ENCODE assay signal across 8 cellular contexts in the genomic region with DNA sequence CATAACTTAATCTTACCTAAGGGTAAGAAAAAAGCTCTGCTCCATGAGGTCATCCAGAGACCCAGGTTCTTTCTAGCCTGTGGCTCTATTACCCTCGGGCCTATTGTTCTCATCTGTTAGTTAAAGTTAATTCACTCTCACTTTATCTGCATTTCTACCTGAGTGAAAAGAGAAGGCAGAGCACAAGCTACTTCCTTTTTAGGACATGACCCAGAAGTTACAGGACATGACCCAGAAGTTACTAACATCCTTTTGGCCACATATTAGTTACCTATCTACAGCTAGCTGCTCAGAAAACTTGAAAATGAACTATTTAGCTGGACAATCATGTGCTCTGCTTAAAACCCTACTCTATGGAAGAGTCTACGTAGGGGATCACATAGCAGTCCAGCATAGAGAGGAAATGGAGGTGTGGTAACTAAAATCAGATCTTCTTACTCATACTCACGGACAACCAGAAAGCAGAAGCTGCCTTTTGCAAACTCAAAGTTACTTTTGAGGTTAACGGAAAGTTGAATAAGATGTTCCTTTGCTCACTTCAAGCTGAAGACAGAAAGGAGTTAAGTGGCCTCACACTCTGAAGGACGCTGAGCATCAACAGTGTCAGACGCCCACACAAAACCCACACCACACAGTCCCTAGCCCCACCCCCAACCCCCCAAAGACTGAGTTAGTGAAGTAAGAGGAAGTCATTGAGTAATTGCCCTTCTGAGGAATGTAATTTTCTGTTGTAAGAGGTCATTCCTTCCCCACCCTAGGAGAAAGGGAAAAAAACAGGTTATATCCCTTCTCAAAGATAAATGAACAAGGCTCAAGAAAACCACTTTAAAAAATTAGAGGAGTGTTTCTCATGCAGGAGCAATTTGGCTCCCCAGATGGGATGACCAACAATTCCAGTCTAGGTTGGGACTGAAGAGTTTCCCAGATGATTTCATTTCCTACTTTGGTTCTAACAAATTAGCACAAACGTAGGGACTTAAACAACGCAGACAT. TPM values are rescaled to one million over a fixed set of nuclear protein-coding genes. Genes with fewer than 3 reads are reported as not detected.
DNase-seq lines count a peak whose midpoint lies in the region; ATAC-seq and TF ChIP-seq lines count a peak whose summit lies in the region.

No MANE protein-coding gene starts in this region.

- H3K4me2 ChIP-seq in BLaER1 treated with 17β-estradiol and CSF1 and Interleukin-3, amounts not matched to agents 10 nM and 100 nM: peak overlapping the region; percentile 18 to 83 (median 74); a peak in 20 of 22 replicates

- H3K4me3 ChIP-seq in BLaER1 treated with 17β-estradiol and CSF1 and Interleukin-3, amounts not matched to agents 10 nM and 100 nM: peak overlapping the region in 2 of 10 experiments; percentile 3 to 14; a peak in 1 of 20 replicates
- no peak overlapping the region for H3K4me3 ChIP-seq in colonic mucosa

- peaks cover 3% of the 10 kb centered on the region for H3K36me3 Mint-ChIP-seq in activated T-helper 1 cell treated with anti-CD3 and anti-CD28 coated beads, Interleukin-12 subunit alpha, Interleukin-12 subunit beta, Interleukin-2, Interleukin-4 antibody, amounts not matched to agents 30 ng/mL and 10 ng/mL and 1 ng/mL, durations not matched to agents 14 hours and 24 hours and 36 hours (ENCODE audit: low read depth)

- H3K27me3 ChIP-seq in BLaER1 treated with 17β-estradiol and CSF1 and Interleukin-3, amounts not matched to agents 10 nM and 100 nM: no peaks in the 10 kb centered on the region
- H3K27me3 ChIP-seq in colonic mucosa: no peaks in the 10 kb centered on the region

- H3K9me3 Mint-ChIP-seq in activated T-helper 1 cell treated with anti-CD3 and anti-CD28 coated beads, Interleukin-12 subunit alpha, Interleukin-12 subunit beta, Interleukin-2, Interleukin-4 antibody, amounts not matched to agents 30 ng/mL and 10 ng/mL and 1 ng/mL, durations not matched to agents 14 hours and 24 hours and 36 hours: peaks cover 24% of the 10 kb centered on the region

- peak overlapping the region; percentile 50 to 91 (median 78) for H3K27ac ChIP-seq in BLaER1 treated with 17β-estradiol and CSF1 and Interleukin-3, amounts not matched to agents 10 nM and 100 nM
- no peak overlapping the region for H3K27ac ChIP-seq in colonic mucosa

- H3K9ac ChIP-seq in BLaER1 treated with 17β-estradiol and CSF1 and Interleukin-3, amounts not matched to agents 10 nM and 100 nM: peak overlapping the region in 8 of 11 experiments; percentile 30 to 75 (median 62); a peak in 15 of 22 replicates
- H3K9ac ChIP-seq in colonic mucosa (ENCODE audit: low read depth in 2 of 2, low read length in 2 of 2): no peak overlapping the region

- peak; percentile 45 for ATAC-seq in GM21381 (IDR thresholded peaks at IDR 0.05; ENCODE audit: unreplicated experiment)

- TF ChIP-seq CTCF in colonic mucosa (IDR thresholded peaks at IDR 0.05): no peak

- H3K27ac Mint-ChIP-seq in activated T-helper 1 cell treated with anti-CD3 and anti-CD28 coated beads, Interleukin-12 subunit alpha, Interleukin-12 subunit beta, Interleukin-2, Interleukin-4 antibody, amounts not matched to agents 30 ng/mL and 10 ng/mL and 1 ng/mL, durations not matched to agents 14 hours and 24 hours and 36 hours: peak overlapping the region; percentile 94

- peaks cover 6 to 32% (median 15%) of the 10 kb centered on the region in 11 experiments; a peak in 21 of 22 replicates for H3K9me3 ChIP-seq in BLaER1 treated with 17β-estradiol and CSF1 and Interleukin-3, amounts not matched to agents 10 nM and 100 nM (replicated peaks in 1 of 11)
- no peaks in the 10 kb centered on the region for H3K9me3 ChIP-seq in colonic mucosa

- no peaks in the 10 kb centered on the region for H3K36me3 ChIP-seq in BLaER1 treated with 17β-estradiol and CSF1 and Interleukin-3, amounts not matched to agents 10 nM and 100 nM
- H3K36me3 ChIP-seq in colonic mucosa: no peaks in the 10 kb centered on the region

- peak; percentile 52 to 59 for DNase-seq in Kasumi-1 (lab: John Stamatoyannopoulos, UW)
- DNase-seq in activated T-helper 1 cell treated with anti-CD3 and anti-CD28 coated beads, Interleukin-12 subunit alpha, Interleukin-12 subunit beta, Interleukin-2, Interleukin-4 antibody, amounts not matched to agents 30 ng/mL and 10 ng/mL and 1 ng/mL, durations not matched to agents 14 hours and 24 hours and 36 hours (ENCODE audit: low spot score): no peak
- DNase-seq in stimulated activated CD4-positive, alpha-beta T cell treated with anti-CD3 and anti-CD28 coated beads, Interleukin-12 subunit alpha, Interleukin-12 subunit beta, amount 100 ng/mL, for 24 hours (ENCODE audit: low read depth in 2 of 2): peak; percentile 35 to 69
- no peak for DNase-seq in DMS 273 (lab: John Stamatoyannopoulos, UW; ENCODE audit: unreplicated experiment)
- DNase-seq in SK-N-DZ (ENCODE audit: low spot score): no peak
- no peak for DNase-seq in colonic mucosa

- H3K4me1 ChIP-seq in BLaER1 treated with 17β-estradiol and CSF1 and Interleukin-3, amounts not matched to agents 10 nM and 100 nM: peaks cover 40 to 78% (median 51%) of the 10 kb centered on the region in 10 experiments
- no peaks in the 10 kb centered on the region for H3K4me1 ChIP-seq in colonic mucosa

- H3K27me3 Mint-ChIP-seq in activated T-helper 1 cell treated with anti-CD3 and anti-CD28 coated beads, Interleukin-12 subunit alpha, Interleukin-12 subunit beta, Interleukin-2, Interleukin-4 antibody, amounts not matched to agents 30 ng/mL and 10 ng/mL and 1 ng/mL, durations not matched to agents 14 hours and 24 hours and 36 hours (ENCODE audit: insufficient read depth): no peaks in the 10 kb centered on the region

- intact Hi-C loops in activated T-helper 1 cell treated with anti-CD3 and anti-CD28 coated beads, Interleukin-12 subunit alpha, Interleukin-12 subunit beta, Interleukin-2, Interleukin-4 antibody, amounts not matched to agents 30 ng/mL and 10 ng/mL and 1 ng/mL, durations not matched to agents 14 hours and 24 hours and 36 hours (cut with micrococcal nuclease): loop anchor here (1.0 to 5.0 kb wide), 8 partner anchors 8 to 189 kb away; no protein-coding TSS in a partner anchor
- intact Hi-C loops in colonic mucosa (cut with DNase I): no loop called here

- peak overlapping the region; percentile 62 for H3K4me3 Mint-ChIP-seq in activated T-helper 1 cell treated with anti-CD3 and anti-CD28 coated beads, Interleukin-12 subunit alpha, Interleukin-12 subunit beta, Interleukin-2, Interleukin-4 antibody, amounts not matched to agents 30 ng/mL and 10 ng/mL and 1 ng/mL, durations not matched to agents 14 hours and 24 hours and 36 hours

- H4K20me1 ChIP-seq in BLaER1 treated with 17β-estradiol and CSF1 and Interleukin-3, amounts not matched to agents 10 nM and 100 nM: no peaks in the 10 kb centered on the region

- H3K4me1 Mint-ChIP-seq in activated T-helper 1 cell treated with anti-CD3 and anti-CD28 coated beads, Interleukin-12 subunit alpha, Interleukin-12 subunit beta, Interleukin-2, Interleukin-4 antibody, amounts not matched to agents 30 ng/mL and 10 ng/mL and 1 ng/mL, durations not matched to agents 14 hours and 24 hours and 36 hours (ENCODE audit: low read depth): peaks cover 56% of the 10 kb centered on the region

RNA-seq across cellular contexts. Expression of a gene that starts 45.9 kb away (rescaled TPM):
- total RNA-seq in activated T-helper 1 cell treated with anti-CD3 and anti-CD28 coated beads, Interleukin-12 subunit alpha, Interleukin-12 subunit beta, Interleukin-2, Interleukin-4 antibody, amounts not matched to agents 30 ng/mL and 10 ng/mL and 1 ng/mL, durations not matched to agents 14 hours and 24 hours and 36 hours: 154 and 157 TPM in 2 replicates
- polyA plus RNA-seq in SK-N-DZ (2014; cell fraction: cytosol; rRNA removed): 19.3 and 22.9 TPM in 2 replicates
- 10.7 and 16.1 TPM in 2 replicates for polyA plus RNA-seq in SK-N-DZ (2014; cell fraction: nucleus; rRNA removed)
- total RNA-seq in colonic mucosa: 10 to 100 TPM; 36.7 to 81.3 TPM

Comparison
In these comparisons a context has a peak if more than half of its experiments do, and no peak if none do; other contexts are left out.
1. H3K9ac ChIP-seq: peak in BLaER1 treated with 17β-estradiol and CSF1 and Interleukin-3, amounts not matched to agents 10 nM and 100 nM (8 of 11); none in colonic mucosa (0 of 2).
2. DNase-seq: peak in Kasumi-1 (2 of 2) and stimulated activated CD4-positive, alpha-beta T cell treated with anti-CD3 and anti-CD28 coated beads, Interleukin-12 subunit alpha, Interleukin-12 subunit beta, amount 100 ng/mL, for 24 hours (2 of 2); none in activated T-helper 1 cell treated with anti-CD3 and anti-CD28 coated beads, Interleukin-12 subunit alpha, Interleukin-12 subunit beta, Interleukin-2, Interleukin-4 antibody, amounts not matched to agents 30 ng/mL and 10 ng/mL and 1 ng/mL, durations not matched to agents 14 hours and 24 hours and 36 hours (single experiment), DMS 273 (single experiment), SK-N-DZ (single experiment) and colonic mucosa (single experiment).